ENCODE assay signal across 10 cellular contexts in the genomic region with DNA sequence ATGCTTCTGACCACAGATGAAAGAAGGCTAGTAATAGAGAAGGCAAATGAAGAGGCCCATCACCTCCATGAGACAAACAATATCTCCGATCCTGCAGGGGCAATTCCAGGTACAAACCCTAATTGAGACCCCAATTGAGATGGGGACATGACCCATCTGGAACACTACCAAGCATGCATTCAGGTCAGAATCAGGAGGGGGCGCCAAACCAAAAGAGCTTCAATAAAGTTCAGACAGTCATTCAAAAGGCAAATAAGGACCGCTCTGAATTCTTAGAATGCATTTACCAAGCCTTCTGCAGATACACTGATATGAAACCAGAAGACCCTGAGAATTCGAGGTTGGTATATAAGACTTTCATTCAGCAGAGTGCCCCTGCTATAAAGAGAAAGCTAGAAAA. TPM values are rescaled to one million over a fixed set of nuclear protein-coding genes. Genes with fewer than 3 reads are reported as not detected.
DNase-seq lines count a peak whose midpoint lies in the region; ATAC-seq, FAIRE-seq and TF ChIP-seq lines count a peak whose summit lies in the region.
"Had no signal": no experiment of that assay in that cellular context is flagged by ENCODE, and none has a peak within 500 bp of the region (broad histone marks: within the 10 kb centered on the region; RNA-seq: fewer than 3 reads in every experiment).

No MANE protein-coding gene starts in this region.

- no peak overlapping the region for H3K9ac ChIP-seq in HepG2 (ENCODE audit: insufficient read depth, low read depth, low read length)

- no peak overlapping the region for H3K4me3 Mint-ChIP-seq in CD14-positive monocyte

- WGBS in HepG2 (ENCODE audit: low lambda C conversion rate): 38% methylated on average over 4 of the region's 4 CpGs

- no peak overlapping the region for H3K4me3 ChIP-seq in HepG2 (replicated peaks in 1 of 3; ENCODE audit: insufficient read depth in 1 of 3, low read depth in 2 of 3, low read length in 3 of 3)
- H3K4me3 ChIP-seq in breast epithelium: no peak overlapping the region

- peaks cover 10% of the 10 kb centered on the region for H3K4me1 Mint-ChIP-seq in CD14-positive monocyte

- TF ChIP-seq POLR2A in HepG2 (IDR thresholded peaks at IDR 0.05; ENCODE audit: insufficient read depth in 1 of 2, low read depth in 2 of 2, low read length in 2 of 2) (no peak), breast epithelium (IDR thresholded peaks at IDR 0.05) (no peak)

- CTCF ChIA-PET in HepG2 (lab: Yijun Ruan, JAX; ENCODE audit: low intra/inter-chr PET ratio, low total read pairs): interaction anchor here (0.7 kb wide), 1 partner anchor 98 kb away, joined by 3 read pairs; no protein-coding TSS in a partner anchor

- no TSS peak for BruUV-seq in HepG2 (replicated peaks; lab: Mats Ljungman, UMichigan)

- POLR2A ChIA-PET in HepG2 (lab: Yijun Ruan, JAX): no interaction called here

- DNase-seq in CD14-positive monocyte (ENCODE audit: low spot score): peak; percentile 50
- DNase-seq in activated CD4-positive, alpha-beta T cell treated with anti-CD3 and anti-CD28 coated beads, Interleukin-2, amount 50 U/mL, for 48 hours: peak; percentile 28 to 36
- DNase-seq in HepG2 (ENCODE audit: low spot score): no peak
- no peak for DNase-seq in activated CD4-positive, CD25-positive, alpha-beta regulatory T cell (lab: John Stamatoyannopoulos, UW)
- DNase-seq in breast epithelium (ENCODE audit: low spot score in 2 of 2): no peak
- DNase-seq in HuH-7.5 (ENCODE audit: low spot score): no peak
- DNase-seq: EL had no signal

- no peaks in the 10 kb centered on the region for H3K36me3 Mint-ChIP-seq in CD14-positive monocyte

- ATAC-seq in HepG2 (no peak), HG02588 (IDR thresholded peaks at IDR 0.05; ENCODE audit: unreplicated experiment) (no peak)

- H3K79me2 ChIP-seq in HepG2 (ENCODE audit: insufficient read depth, low read length): no peaks in the 10 kb centered on the region

- H3K27me3 ChIP-seq in HepG2 (ENCODE audit: control insufficient read depth in 1 of 2, insufficient read depth in 2 of 2, low read length in 2 of 2): no peaks in the 10 kb centered on the region
- H3K27me3 ChIP-seq in breast epithelium: no peaks in the 10 kb centered on the region

- H3K4me2 ChIP-seq in HepG2 (ENCODE audit: low read depth, low read length): no peak overlapping the region

- no peak for TF ChIP-seq EP300 in Ishikawa (IDR thresholded peaks at IDR 0.05; ENCODE audit: borderline replicate concordance)
- TF ChIP-seq EP300 in HepG2 (IDR thresholded peaks at IDR 0.05; ENCODE audit: low read depth in 2 of 2, low read length in 2 of 2): no peak
- TF ChIP-seq EP300 in HepG2 (CRISPR knock-in tag; IDR thresholded peaks at IDR 0.05; ENCODE audit: borderline replicate concordance): no peak

- H3K27ac Mint-ChIP-seq in CD14-positive monocyte: no peak overlapping the region

- H3K4me1 ChIP-seq in HepG2 (ENCODE audit: insufficient read depth, low read length) (no peaks in the 10 kb centered on the region), breast epithelium (peaks cover 0 to 6% of the 10 kb centered on the region in 2 donors)

- no peak overlapping the region for H3K27ac ChIP-seq in HepG2 (ENCODE audit: extremely low read length, insufficient read depth, low read length)
- H3K27ac ChIP-seq in breast epithelium: no peak overlapping the region

- TF ChIP-seq CTCF in CD14-positive monocyte (IDR thresholded peaks at IDR 0.05): peak; percentile 57
- TF ChIP-seq CTCF in HepG2 (CRISPR knock-in tag; IDR thresholded peaks at IDR 0.05): 0 out of 2 replicates have a peak, but pooled peaks have one; percentile 14
- no peak for TF ChIP-seq CTCF in breast epithelium (IDR thresholded peaks at IDR 0.05)

- peaks cover 2 to 9% (median 5%) of the 10 kb centered on the region in 7 donors for H3K9me3 Mint-ChIP-seq in CD14-positive monocyte

- no peaks in the 10 kb centered on the region for H3K36me3 ChIP-seq in HepG2 (replicated peaks in 1 of 2; ENCODE audit: control insufficient read depth in 1 of 2, insufficient read depth in 2 of 2, low read length in 2 of 2)
- no peaks in the 10 kb centered on the region for H3K36me3 ChIP-seq in breast epithelium

- in situ Hi-C loops in HepG2 (cut with HindIII; ENCODE audit: extremely low pct_ligation_motif_present, low pct_unique_long_range_greater_than_20kb): no loop called here

- intact Hi-C loops in CD14-positive monocyte (cut with micrococcal nuclease): no loop called here
- intact Hi-C loops in HepG2 (cut with micrococcal nuclease; ENCODE audit: unreplicated experiment): no loop called here
- intact Hi-C loops in breast epithelium (cut with DNase I; ENCODE audit: low total_unique reads): no loop called here

- H4K20me1 ChIP-seq in HepG2 (ENCODE audit: insufficient read depth, low read length): no peaks in the 10 kb centered on the region

- peak; percentile 19; the same call in 1 of the 2 replicates for TF ChIP-seq RAD21 in Ishikawa (IDR thresholded peaks at IDR 0.05; ENCODE audit: low read depth)
- TF ChIP-seq RAD21 in HepG2 (CRISPR knock-in tag; IDR thresholded peaks at IDR 0.05): no peak

- peak; percentile 12 for FAIRE-seq in HepG2 (lab: Jason Lieb, UNC)

- H3K9me3 ChIP-seq in HepG2 (ENCODE audit: low read length) (peaks cover 6% of the 10 kb centered on the region), breast epithelium (no peaks in the 10 kb centered on the region)

- H3K27me3 Mint-ChIP-seq in CD14-positive monocyte (ENCODE audit: low read depth in 3 of 3): peaks cover 0 to 2% (median 2%) of the 10 kb centered on the region in 3 donors

- no peak overlapping the region for H2AFZ ChIP-seq in HepG2 (ENCODE audit: low read length)

RNA-seq across cellular contexts. Expression of a gene that starts 10.2 kb away (rescaled TPM):
- polyA plus RNA-seq in CD14-positive monocyte: not detected
- not detected in 2 replicates for total RNA-seq in HepG2 (2016; rRNA removed; fragmentation: Illumina TruSeq; extraction: Trizol)
- total RNA-seq in HepG2 (2016; cell fraction: cytosol; rRNA removed; fragmentation: Illumina TruSeq; extraction: Trizol; ENCODE audit: low read depth): not detected in 2 replicates
- total RNA-seq in HepG2 (2016; cell fraction: insoluble cytoplasmic fraction; rRNA removed; fragmentation: Illumina TruSeq; extraction: Trizol): not detected in 2 replicates
- total RNA-seq in HepG2 (2016; cell fraction: membrane; rRNA removed; fragmentation: Illumina TruSeq; extraction: Trizol): not detected in 2 replicates
- not detected in 2 replicates for total RNA-seq in HepG2 (2016; cell fraction: nucleus; rRNA removed; fragmentation: Illumina TruSeq; extraction: Trizol)
- not detected in 2 replicates for polyA plus RNA-seq in HepG2 (2011; rRNA removed)
- polyA plus RNA-seq in HepG2 (2011; cell fraction: cytosol; rRNA removed): not detected in 2 replicates
- polyA plus RNA-seq in HepG2 (2011; cell fraction: nucleus; rRNA removed): not detected in 2 replicates
- not detected in 2 replicates for polyA plus RNA-seq in HepG2 (2012)
- polyA plus RNA-seq in HepG2 (2016; cell fraction: cytosol; fragmentation: Illumina TruSeq; extraction: Trizol; ENCODE audit: low read depth): not detected in 2 replicates
- not detected in 2 replicates for polyA plus RNA-seq in HepG2 (2016; cell fraction: insoluble cytoplasmic fraction; fragmentation: Illumina TruSeq; extraction: Trizol; ENCODE audit: low read depth)
- not detected in 2 replicates for polyA plus RNA-seq in HepG2 (2016; cell fraction: membrane; fragmentation: Illumina TruSeq; extraction: Trizol; ENCODE audit: low read depth)
- polyA plus RNA-seq in HepG2 (2016; cell fraction: nucleus; fragmentation: Illumina TruSeq; extraction: Trizol; ENCODE audit: insufficient read depth, low read depth): not detected in 2 replicates
- not detected in 2 replicates for polyA minus RNA-seq in HepG2 (2011; rRNA and poly(A)+ RNA removed; ENCODE audit: low replicate concordance)
- polyA minus RNA-seq in HepG2 (2011; cell fraction: cytosol; rRNA and poly(A)+ RNA removed): not detected in 2 replicates
- polyA minus RNA-seq in HepG2 (2011; cell fraction: nucleus; rRNA and poly(A)+ RNA removed): not detected in 2 replicates
- total RNA-seq in breast epithelium: 1 to 10 TPM in 1 of 3 donors, not detected in 2; 1.3 TPM
- total RNA-seq: skeletal muscle tissue had no signal

RNA-seq across cellular contexts. Expression of a gene that starts 12.3 kb away (rescaled TPM):
- not detected for polyA plus RNA-seq in CD14-positive monocyte
- not detected in 2 replicates for total RNA-seq in HepG2 (2016; rRNA removed; fragmentation: Illumina TruSeq; extraction: Trizol)
- not detected in 2 replicates for total RNA-seq in HepG2 (2016; cell fraction: cytosol; rRNA removed; fragmentation: Illumina TruSeq; extraction: Trizol; ENCODE audit: low read depth)
- total RNA-seq in HepG2 (2016; cell fraction: insoluble cytoplasmic fraction; rRNA removed; fragmentation: Illumina TruSeq; extraction: Trizol): not detected in 2 replicates
- total RNA-seq in HepG2 (2016; cell fraction: membrane; rRNA removed; fragmentation: Illumina TruSeq; extraction: Trizol): not detected in 2 replicates
- total RNA-seq in HepG2 (2016; cell fraction: nucleus; rRNA removed; fragmentation: Illumina TruSeq; extraction: Trizol): not detected in 2 replicates
- polyA plus RNA-seq in HepG2 (2011; rRNA removed): not detected in 2 replicates
- polyA plus RNA-seq in HepG2 (2011; cell fraction: cytosol; rRNA removed): not detected in 2 replicates
- polyA plus RNA-seq in HepG2 (2011; cell fraction: nucleus; rRNA removed): not detected in 2 replicates
- polyA plus RNA-seq in HepG2 (2012): not detected in 2 replicates
- polyA plus RNA-seq in HepG2 (2016; cell fraction: cytosol; fragmentation: Illumina TruSeq; extraction: Trizol; ENCODE audit: low read depth): not detected in 2 replicates
- not detected in 2 replicates for polyA plus RNA-seq in HepG2 (2016; cell fraction: insoluble cytoplasmic fraction; fragmentation: Illumina TruSeq; extraction: Trizol; ENCODE audit: low read depth)
- not detected in 2 replicates for polyA plus RNA-seq in HepG2 (2016; cell fraction: membrane; fragmentation: Illumina TruSeq; extraction: Trizol; ENCODE audit: low read depth)
- not detected in 2 replicates for polyA plus RNA-seq in HepG2 (2016; cell fraction: nucleus; fragmentation: Illumina TruSeq; extraction: Trizol; ENCODE audit: insufficient read depth, low read depth)
- not detected in 2 replicates for polyA minus RNA-seq in HepG2 (2011; rRNA and poly(A)+ RNA removed; ENCODE audit: low replicate concordance)
- not detected in 2 replicates for polyA minus RNA-seq in HepG2 (2011; cell fraction: cytosol; rRNA and poly(A)+ RNA removed)
- not detected in 2 replicates for polyA minus RNA-seq in HepG2 (2011; cell fraction: nucleus; rRNA and poly(A)+ RNA removed)
- total RNA-seq in breast epithelium: not detected
- total RNA-seq: skeletal muscle tissue had no signal

RNA-seq across cellular contexts. Expression of a gene that starts 23.1 kb away (rescaled TPM):
- polyA plus RNA-seq in CD14-positive monocyte (100 to 1,000 TPM; 316 to 353 TPM), HepG2 (2011; rRNA removed) (not detected in 2 replicates)
- total RNA-seq in HepG2 (2016; rRNA removed; fragmentation: Illumina TruSeq; extraction: Trizol) (not detected in 2 replicates), breast epithelium (10 to 100 TPM in 2 of 3 donors, 1 to 10 TPM in 1; 7.2 to 58.7 (median 16.7) TPM)
- total RNA-seq in HepG2 (2016; cell fraction: cytosol; rRNA removed; fragmentation: Illumina TruSeq; extraction: Trizol; ENCODE audit: low read depth): not detected in 2 replicates
- not detected in 2 replicates for total RNA-seq in HepG2 (2016; cell fraction: insoluble cytoplasmic fraction; rRNA removed; fragmentation: Illumina TruSeq; extraction: Trizol)
- total RNA-seq in HepG2 (2016; cell fraction: membrane; rRNA removed; fragmentation: Illumina TruSeq; extraction: Trizol): not detected in 2 replicates
- total RNA-seq in HepG2 (2016; cell fraction: nucleus; rRNA removed; fragmentation: Illumina TruSeq; extraction: Trizol): not detected in 2 replicates
- polyA plus RNA-seq in HepG2 (2011; cell fraction: cytosol; rRNA removed): not detected in 2 replicates
- polyA plus RNA-seq in HepG2 (2011; cell fraction: nucleus; rRNA removed): not detected in 2 replicates
- not detected in 2 replicates for polyA plus RNA-seq in HepG2 (2012)
- polyA plus RNA-seq in HepG2 (2016; cell fraction: cytosol; fragmentation: Illumina TruSeq; extraction: Trizol; ENCODE audit: low read depth): not detected in 2 replicates
- not detected in 2 replicates for polyA plus RNA-seq in HepG2 (2016; cell fraction: insoluble cytoplasmic fraction; fragmentation: Illumina TruSeq; extraction: Trizol; ENCODE audit: low read depth)
- polyA plus RNA-seq in HepG2 (2016; cell fraction: membrane; fragmentation: Illumina TruSeq; extraction: Trizol; ENCODE audit: low read depth): not detected in 2 replicates
- polyA plus RNA-seq in HepG2 (2016; cell fraction: nucleus; fragmentation: Illumina TruSeq; extraction: Trizol; ENCODE audit: insufficient read depth, low read depth): not detected in 2 replicates
- polyA minus RNA-seq in HepG2 (2011; rRNA and poly(A)+ RNA removed; ENCODE audit: low replicate concordance): not detected in 2 replicates
- polyA minus RNA-seq in HepG2 (2011; cell fraction: cytosol; rRNA and poly(A)+ RNA removed): not detected in 2 replicates
- not detected in 2 replicates for polyA minus RNA-seq in HepG2 (2011; cell fraction: nucleus; rRNA and poly(A)+ RNA removed)

RNA-seq across cellular contexts. Expression of a gene that starts 44.7 kb away (rescaled TPM):
- polyA plus RNA-seq in CD14-positive monocyte (100 to 1,000 TPM in 1 of 2 donors, 10 to 100 TPM in 1; 11.3 to 191 TPM), HepG2 (2011; rRNA removed) (not detected in 2 replicates)
- total RNA-seq in HepG2 (2016; rRNA removed; fragmentation: Illumina TruSeq; extraction: Trizol) (not detected in 2 replicates), breast epithelium (1,000 to 10,000 TPM in 1 of 3 donors, 100 to 1,000 TPM in 2; 125 to 1,186 (median 303) TPM)
- total RNA-seq in HepG2 (2016; cell fraction: cytosol; rRNA removed; fragmentation: Illumina TruSeq; extraction: Trizol; ENCODE audit: low read depth): not detected in 2 replicates
- total RNA-seq in HepG2 (2016; cell fraction: insoluble cytoplasmic fraction; rRNA removed; fragmentation: Illumina TruSeq; extraction: Trizol): not detected in 2 replicates
- total RNA-seq in HepG2 (2016; cell fraction: membrane; rRNA removed; fragmentation: Illumina TruSeq; extraction: Trizol): not detected in 2 replicates
- total RNA-seq in HepG2 (2016; cell fraction: nucleus; rRNA removed; fragmentation: Illumina TruSeq; extraction: Trizol): not detected in 2 replicates
- not detected in 2 replicates for polyA plus RNA-seq in HepG2 (2011; cell fraction: cytosol; rRNA removed)
- polyA plus RNA-seq in HepG2 (2011; cell fraction: nucleus; rRNA removed): not detected in 2 replicates
- polyA plus RNA-seq in HepG2 (2012): not detected in 2 replicates
- polyA plus RNA-seq in HepG2 (2016; cell fraction: cytosol; fragmentation: Illumina TruSeq; extraction: Trizol; ENCODE audit: low read depth): not detected in 2 replicates
- polyA plus RNA-seq in HepG2 (2016; cell fraction: insoluble cytoplasmic fraction; fragmentation: Illumina TruSeq; extraction: Trizol; ENCODE audit: low read depth): not detected in 2 replicates
- polyA plus RNA-seq in HepG2 (2016; cell fraction: membrane; fragmentation: Illumina TruSeq; extraction: Trizol; ENCODE audit: low read depth): not detected in 2 replicates
- not detected in 2 replicates for polyA plus RNA-seq in HepG2 (2016; cell fraction: nucleus; fragmentation: Illumina TruSeq; extraction: Trizol; ENCODE audit: insufficient read depth, low read depth)
- not detected in 2 replicates for polyA minus RNA-seq in HepG2 (2011; rRNA and poly(A)+ RNA removed; ENCODE audit: low replicate concordance)
- not detected in 2 replicates for polyA minus RNA-seq in HepG2 (2011; cell fraction: cytosol; rRNA and poly(A)+ RNA removed)
- polyA minus RNA-seq in HepG2 (2011; cell fraction: nucleus; rRNA and poly(A)+ RNA removed): not detected in 2 replicates

Comparison
In these comparisons a context has a peak if more than half of its experiments do, and no peak if none do; other contexts are left out.
1. DNase-seq: peak in CD14-positive monocyte (single experiment) and activated CD4-positive, alpha-beta T cell treated with anti-CD3 and anti-CD28 coated beads, Interleukin-2, amount 50 U/mL, for 48 hours (2 of 2); none in HepG2 (single experiment), activated CD4-positive, CD25-positive, alpha-beta regulatory T cell (0 of 4), breast epithelium (0 of 2) and HuH-7.5 (single experiment).
2. CTCF ChIP-seq: peak in CD14-positive monocyte (single experiment) and HepG2 (single experiment); none in breast epithelium (0 of 3).
3. RNA of a gene that starts 23.1 kb away (total RNA-seq): 7.2 to 58.7 TPM in breast epithelium; not detected in HepG2; every median in the first group is over 4 times any median in the second.